18 cellular contexts compared by ENCODE assay signal in the genomic region with DNA sequence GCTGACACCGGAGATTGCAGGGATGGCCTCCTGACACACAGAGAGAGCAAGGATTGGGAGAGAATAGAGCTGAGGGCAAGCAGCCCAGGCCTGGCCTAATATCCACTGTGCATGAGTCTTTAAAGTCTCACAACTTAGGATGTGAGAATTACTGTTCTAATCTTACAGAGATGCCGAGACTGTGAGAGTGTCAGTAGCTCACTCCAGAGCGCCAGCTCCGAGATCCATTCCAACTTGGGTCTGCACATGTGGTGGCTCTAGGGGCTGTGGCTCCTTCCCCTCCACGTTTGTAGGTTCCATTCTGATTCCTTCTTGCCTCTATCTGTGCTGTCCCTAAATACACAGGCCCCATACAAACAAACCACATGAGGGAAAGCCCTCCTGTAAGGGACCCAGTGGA.
DNase-seq lines count a peak whose midpoint lies in the region; ATAC-seq and TF ChIP-seq lines count a peak whose summit lies in the region.
"Had no signal": no experiment of that assay in that cellular context is flagged by ENCODE, and none has a peak within 500 bp of the region (broad histone marks: within the 10 kb centered on the region; RNA-seq: fewer than 3 reads in every experiment).

No MANE protein-coding gene starts in this region.

- no peaks in the 10 kb centered on the region for H3K27me3 ChIP-seq in HAP-1 (ENCODE audit: low read depth)

- no peak for TF ChIP-seq CTCF in activated CD8-positive, alpha-beta T cell treated with anti-CD3 and anti-CD28 coated beads for 36 hours (IDR thresholded peaks at IDR 0.05)

- CTCF ChIA-PET in activated CD8-positive, alpha-beta T cell treated with anti-CD3 and anti-CD28 coated beads for 36 hours (lab: Charles Lee), result interaction anchor here (1.5 kb wide), 1 partner anchor 16 kb away, joined by 3 read pairs; no protein-coding TSS in a partner anchor

- no peaks in the 10 kb centered on the region; the same call in none of the 2 replicates for H3K9me3 ChIP-seq in HAP-1

- in situ Hi-C loops in HAP-1 (cut with MboI; ENCODE audit: low sequenced_read_pairs), result loop anchor here (25.0 kb wide), 1 partner anchor 105 kb away; no protein-coding TSS in a partner anchor

- no peak for ATAC-seq in activated naive CD8-positive, alpha-beta T cell treated with anti-CD3 and anti-CD28 coated beads, Interleukin-2, amount 10 ng/mL, durations not matched to agents 7 days and 5 days (ENCODE audit: low read depth)
- no peak for ATAC-seq in activated CD8-positive, alpha-beta T cell treated with anti-CD3 and anti-CD28 coated beads for 36 hours
- ATAC-seq in naive thymus-derived CD8-positive, alpha-beta T cell, result no peak
- ATAC-seq in stimulated activated naive CD8-positive, alpha-beta T cell treated with anti-CD3 and anti-CD28 coated beads, Interleukin-15, Interleukin-2, amounts not matched to agents 100 U/mL and 50 U/mL, for 24 hours, result no peak
- ATAC-seq: Panc1, Right ventricle myocardium inferior had no signal

- H3K27me3 Mint-ChIP-seq in activated naive CD8-positive, alpha-beta T cell treated with anti-CD3 and anti-CD28 coated beads, Interleukin-2, amount 10 ng/mL, durations not matched to agents 7 days and 5 days, result no peaks in the 10 kb centered on the region
- no peaks in the 10 kb centered on the region for H3K27me3 Mint-ChIP-seq in activated naive CD8-positive, alpha-beta T cell treated with anti-CD3 and anti-CD28 coated beads for 36 hours
- H3K27me3 Mint-ChIP-seq in activated CD8-positive, alpha-beta T cell treated with anti-CD3 and anti-CD28 coated beads for 36 hours, result no peaks in the 10 kb centered on the region
- H3K27me3 Mint-ChIP-seq in naive thymus-derived CD8-positive, alpha-beta T cell, result no peaks in the 10 kb centered on the region

- peaks cover 36% of the 10 kb centered on the region for H3K36me3 Mint-ChIP-seq in activated naive CD8-positive, alpha-beta T cell treated with anti-CD3 and anti-CD28 coated beads, Interleukin-2, amount 10 ng/mL, durations not matched to agents 7 days and 5 days
- H3K36me3 Mint-ChIP-seq in activated naive CD8-positive, alpha-beta T cell treated with anti-CD3 and anti-CD28 coated beads for 36 hours, result peaks cover 15% of the 10 kb centered on the region
- H3K36me3 Mint-ChIP-seq in activated CD8-positive, alpha-beta T cell treated with anti-CD3 and anti-CD28 coated beads for 36 hours (ENCODE audit: low read depth), result peaks cover 5% of the 10 kb centered on the region
- H3K36me3 Mint-ChIP-seq in naive thymus-derived CD8-positive, alpha-beta T cell, result no peaks in the 10 kb centered on the region
- H3K36me3 Mint-ChIP-seq: CD14-positive monocyte had no signal

- intact Hi-C loops in activated CD8-positive, alpha-beta T cell treated with anti-CD3 and anti-CD28 coated beads for 36 hours (cut with micrococcal nuclease), result no loop called here

- H3K4me1 Mint-ChIP-seq in activated naive CD8-positive, alpha-beta T cell treated with anti-CD3 and anti-CD28 coated beads, Interleukin-2, amount 10 ng/mL, durations not matched to agents 7 days and 5 days, result peaks cover 76% of the 10 kb centered on the region
- H3K4me1 Mint-ChIP-seq in activated naive CD8-positive, alpha-beta T cell treated with anti-CD3 and anti-CD28 coated beads for 36 hours, result peaks cover 71% of the 10 kb centered on the region
- H3K4me1 Mint-ChIP-seq in activated CD8-positive, alpha-beta T cell treated with anti-CD3 and anti-CD28 coated beads for 36 hours (ENCODE audit: low read depth), result peaks cover 81% of the 10 kb centered on the region
- peaks cover 43 to 85% (median 67%) of the 10 kb centered on the region in 4 donors for H3K4me1 Mint-ChIP-seq in naive thymus-derived CD8-positive, alpha-beta T cell
- H3K4me1 Mint-ChIP-seq: CD14-positive monocyte had no signal

- H3K36me3 ChIP-seq in HAP-1 (replicated peaks), result no peaks in the 10 kb centered on the region

- peaks cover 31% of the 10 kb centered on the region for H3K4me1 ChIP-seq in HAP-1

- no peak overlapping the region for H3K4me3 Mint-ChIP-seq in activated naive CD8-positive, alpha-beta T cell treated with anti-CD3 and anti-CD28 coated beads, Interleukin-2, amount 10 ng/mL, durations not matched to agents 7 days and 5 days
- H3K4me3 Mint-ChIP-seq in activated naive CD8-positive, alpha-beta T cell treated with anti-CD3 and anti-CD28 coated beads for 36 hours, result no peak overlapping the region
- no peak overlapping the region for H3K4me3 Mint-ChIP-seq in activated CD8-positive, alpha-beta T cell treated with anti-CD3 and anti-CD28 coated beads for 36 hours
- H3K4me3 Mint-ChIP-seq in naive thymus-derived CD8-positive, alpha-beta T cell, result peak overlapping the region in 1 of 10 donors; percentile 5
- H3K4me3 Mint-ChIP-seq: CD14-positive monocyte had no signal

- POLR2A ChIA-PET in activated naive CD8-positive, alpha-beta T cell treated with anti-CD3 and anti-CD28 coated beads, Interleukin-2, amount 10 ng/mL, durations not matched to agents 7 days and 5 days (lab: Charles Lee), result no interaction called here
- POLR2A ChIA-PET in activated CD8-positive, alpha-beta T cell treated with anti-CD3 and anti-CD28 coated beads for 36 hours (lab: Charles Lee), result no interaction called here
- POLR2A ChIA-PET in naive thymus-derived CD8-positive, alpha-beta T cell (lab: Charles Lee), result no interaction called here

- H3K4me3 ChIP-seq in HAP-1, result no peak overlapping the region

- H3K9me3 Mint-ChIP-seq in activated naive CD8-positive, alpha-beta T cell treated with anti-CD3 and anti-CD28 coated beads, Interleukin-2, amount 10 ng/mL, durations not matched to agents 7 days and 5 days, result peaks cover 2% of the 10 kb centered on the region
- H3K9me3 Mint-ChIP-seq in activated naive CD8-positive, alpha-beta T cell treated with anti-CD3 and anti-CD28 coated beads for 36 hours, result peaks cover 8% of the 10 kb centered on the region
- no peaks in the 10 kb centered on the region for H3K9me3 Mint-ChIP-seq in activated CD8-positive, alpha-beta T cell treated with anti-CD3 and anti-CD28 coated beads for 36 hours
- H3K9me3 Mint-ChIP-seq in naive thymus-derived CD8-positive, alpha-beta T cell, result no peaks in the 10 kb centered on the region

- no peak for DNase-seq in activated naive CD8-positive, alpha-beta T cell treated with anti-CD3 and anti-CD28 coated beads, Interleukin-2, amount 10 ng/mL, durations not matched to agents 7 days and 5 days
- no peak for DNase-seq in activated naive CD8-positive, alpha-beta T cell treated with anti-CD3 and anti-CD28 coated beads for 36 hours
- no peak for DNase-seq in activated CD8-positive, alpha-beta T cell treated with anti-CD3 and anti-CD28 coated beads for 36 hours
- no peak for DNase-seq in naive thymus-derived CD8-positive, alpha-beta T cell
- no peak for DNase-seq in stimulated activated naive CD8-positive, alpha-beta T cell treated with anti-CD3 and anti-CD28 coated beads, Interleukin-15, Interleukin-2, amounts not matched to agents 100 U/mL and 50 U/mL, for 24 hours
- DNase-seq in HAP-1 (ENCODE audit: low spot score in 2 of 2), result no peak
- no peak for DNase-seq in stimulated activated CD4-positive, alpha-beta T cell treated with anti-CD3 and anti-CD28 coated beads, Interleukin-1b, Interleukin-23, amount 100 ng/mL, for 48 hours
- DNase-seq: ACHN, AML-193, HCEC 1CT, NCI-H1105 treated with DMSO at 0.1 percent for 48 hours, NCI-H1694 treated with DMSO at 0.1 percent for 48 hours, NCI-H2107, NCI-H2227 treated with DMSO at 0.1 percent for 48 hours, NCI-H524 had no signal

- peak overlapping the region; percentile 49 for H3K27ac Mint-ChIP-seq in activated naive CD8-positive, alpha-beta T cell treated with anti-CD3 and anti-CD28 coated beads, Interleukin-2, amount 10 ng/mL, durations not matched to agents 7 days and 5 days
- H3K27ac Mint-ChIP-seq in activated naive CD8-positive, alpha-beta T cell treated with anti-CD3 and anti-CD28 coated beads for 36 hours, result no peak overlapping the region
- peak overlapping the region; percentile 21 for H3K27ac Mint-ChIP-seq in activated CD8-positive, alpha-beta T cell treated with anti-CD3 and anti-CD28 coated beads for 36 hours
- H3K27ac Mint-ChIP-seq in naive thymus-derived CD8-positive, alpha-beta T cell, result peak overlapping the region in 8 of 10 donors; percentile 1 to 89 (median 64)
- H3K27ac Mint-ChIP-seq: CD14-positive monocyte had no signal
